ENCODE assay signal across 12 cellular contexts in genomic region chr1:71068325-71069240, GRCh38. TPM values are rescaled to one million over a fixed set of nuclear protein-coding genes. Genes with fewer than 3 reads are reported as not detected.
A peak's percentile ranks its signal among the peaks of the same experiment; 100 is the strongest.
DNase-seq lines count a peak whose midpoint lies in the region; ATAC-seq and TF ChIP-seq lines count a peak whose summit lies in the region.
"Had no signal": no experiment of that assay in that cellular context is flagged by ENCODE, and none has a peak within 500 bp of the region (broad histone marks: within the 10 kb centered on the region; RNA-seq: fewer than 3 reads in every experiment).

No MANE protein-coding gene starts in this region.

- no peak for DNase-seq in CD4-positive, alpha-beta memory T cell
- peak; percentile 28 for DNase-seq in OCI-LY7 (ENCODE audit: low spot score)
- no peak for DNase-seq in ovary
- DNase-seq in GM19238 (ENCODE audit: insufficient read length, low spot score), result no peak
- DNase-seq in activated CD4-positive, alpha-beta T cell treated with anti-CD3 and anti-CD28 coated beads, Interleukin-2, amount 50 U/mL, for 4 hours, result no peak
- DNase-seq: amygdala, left lung, NCI-H524 had no signal

- TF ChIP-seq POLR2A in ovary (IDR thresholded peaks at IDR 0.05), result no peak

- no TSS peak for BruUV-seq in OCI-LY7 (replicated peaks; lab: Mats Ljungman, UMichigan)

- no peaks in the 10 kb centered on the region for H3K9me3 ChIP-seq in CD4-positive, alpha-beta memory T cell (ENCODE audit: control insufficient read depth in 1 of 2, low read length in 2 of 2)
- no peaks in the 10 kb centered on the region for H3K9me3 ChIP-seq in OCI-LY7 (ENCODE audit: low read length)
- H3K9me3 ChIP-seq in ovary, result no peaks in the 10 kb centered on the region
- H3K9me3 ChIP-seq: left lung had no signal

- 74 to 80% (median 75%) methylated on average over 6 of the region's 6 CpGs for WGBS in ovary, 3 donors

- peaks cover 15% of the 10 kb centered on the region for H3K79me2 ChIP-seq in OCI-LY7 (ENCODE audit: insufficient read depth, low read depth, low read length)

- no peaks in the 10 kb centered on the region for H3K27me3 Mint-ChIP-seq in CD4-positive, alpha-beta memory T cell

- POLR2A ChIA-PET in CD4-positive, alpha-beta memory T cell (lab: Charles Lee; ENCODE audit: partially characterized antibody), result no interaction called here
- POLR2A ChIA-PET in OCI-LY7 (lab: Charles Lee), result interaction anchor here (1.0 to 1.3 kb wide), 2 partner anchors 11 to 12 kb away, joined by 3 to 4 read pairs; partner anchors contain the start of gene ZRANB2

- peaks cover 43 to 77% of the 10 kb centered on the region in 2 donors for H3K36me3 Mint-ChIP-seq in CD4-positive, alpha-beta memory T cell

- H3K9me3 Mint-ChIP-seq in CD4-positive, alpha-beta memory T cell, result peaks cover 0 to 2% (median 0%) of the 10 kb centered on the region in 8 donors

- no peaks in the 10 kb centered on the region for H3K27me3 ChIP-seq in CD4-positive, alpha-beta memory T cell (ENCODE audit: insufficient read depth, low read length)
- no peaks in the 10 kb centered on the region for H3K27me3 ChIP-seq in ovary
- H3K27me3 ChIP-seq: left lung had no signal

- no peak overlapping the region for H3K4me2 ChIP-seq in OCI-LY7 (ENCODE audit: low read length)

- peaks cover 2 to 17% (median 7%) of the 10 kb centered on the region in 4 donors for H3K4me1 Mint-ChIP-seq in CD4-positive, alpha-beta memory T cell

- CTCF ChIA-PET in CD4-positive, alpha-beta memory T cell (lab: Charles Lee; ENCODE audit: partially characterized antibody), result interaction anchor here (1.0 kb wide), 1 partner anchor 12 kb away, joined by 4 read pairs; the partner anchor contains the start of gene ZRANB2
- CTCF ChIA-PET in OCI-LY7 (lab: Charles Lee; ENCODE audit: unreplicated experiment), result no interaction called here

- peaks cover 16% of the 10 kb centered on the region for H4K20me1 ChIP-seq in OCI-LY7 (ENCODE audit: insufficient read depth, low read length)

- intact Hi-C loops in CD4-positive, alpha-beta memory T cell (cut with micrococcal nuclease), result no loop called here
- intact Hi-C loops in OCI-LY7 (cut with micrococcal nuclease; ENCODE audit: unreplicated experiment), result loop anchor here (10.0 kb wide), 1 partner anchor 824 kb away; no protein-coding TSS in a partner anchor
- intact Hi-C loops in ovary (cut with DNase I), result no loop called here

- no peak overlapping the region for H2AFZ ChIP-seq in OCI-LY7 (ENCODE audit: low read length)

- H3K27ac Mint-ChIP-seq in CD4-positive, alpha-beta memory T cell, result peak overlapping the region in 5 of 7 donors; percentile 22 to 65 (median 46)

- ATAC-seq in GM19351 (IDR thresholded peaks at IDR 0.05; ENCODE audit: unreplicated experiment) (peak; percentile 96), HG02938 (IDR thresholded peaks at IDR 0.05; ENCODE audit: unreplicated experiment) (peak; percentile 82), HG02970 (IDR thresholded peaks at IDR 0.05; ENCODE audit: low FRiP score, unreplicated experiment) (no peak)
- ATAC-seq: left lung had no signal

- no peaks in the 10 kb centered on the region for H3K4me1 ChIP-seq in CD4-positive, alpha-beta memory T cell (ENCODE audit: insufficient read depth, low read length)
- H3K4me1 ChIP-seq in OCI-LY7 (ENCODE audit: insufficient read depth, low read length, poor library complexity, severe bottlenecking) (peaks cover 11% of the 10 kb centered on the region), ovary (ENCODE audit: insufficient read depth) (no peaks in the 10 kb centered on the region)
- H3K4me1 ChIP-seq: left lung had no signal

- no peak for TF ChIP-seq EP300 in ovary (IDR thresholded peaks at IDR 0.05)

- H3K4me3 ChIP-seq in CD4-positive, alpha-beta memory T cell (ENCODE audit: low read length in 2 of 2), result no peak overlapping the region
- H3K4me3 ChIP-seq in OCI-LY7 (ENCODE audit: low read depth, low read length, poor library complexity, severe bottlenecking) (no peak overlapping the region), ovary (no peak overlapping the region)
- H3K4me3 ChIP-seq: left lung had no signal

- peaks cover 85% of the 10 kb centered on the region for H3K36me3 ChIP-seq in CD4-positive, alpha-beta memory T cell (ENCODE audit: insufficient read depth, low read length)
- H3K36me3 ChIP-seq in OCI-LY7 (ENCODE audit: insufficient read depth, low read length) (peaks cover 97% of the 10 kb centered on the region), ovary (no peaks in the 10 kb centered on the region)

- H3K4me3 Mint-ChIP-seq in CD4-positive, alpha-beta memory T cell, result peak overlapping the region in 1 of 8 donors; percentile 32

- no peaks in the 10 kb centered on the region for H3K9me2 ChIP-seq in OCI-LY7 (ENCODE audit: insufficient read depth, low read length)

- no peak for TF ChIP-seq CTCF in OCI-LY7 (conservative IDR thresholded peaks at IDR 0.05; ENCODE audit: low read length)
- TF ChIP-seq CTCF in ovary (IDR thresholded peaks at IDR 0.05), result no peak

- H3K27ac ChIP-seq in CD4-positive, alpha-beta memory T cell (ENCODE audit: low read depth, low read length), result no peak overlapping the region
- peak overlapping the region; percentile 19 for H3K27ac ChIP-seq in OCI-LY7 (ENCODE audit: low read depth, low read length, poor library complexity, severe bottlenecking)
- H3K27ac ChIP-seq in ovary, result no peak overlapping the region
- H3K27ac ChIP-seq: epithelial cell of prostate, left lung had no signal

RNA-seq across cellular contexts. Expression of gene ZRANB2, which starts 12.3 kb away (rescaled TPM):
- 100 to 1,000 TPM; 158 to 159 TPM for total RNA-seq in CD4-positive, alpha-beta memory T cell
- 10 to 100 TPM; 45.5 to 49.0 TPM for polyA plus RNA-seq in CD4-positive, alpha-beta memory T cell
- 75.9 and 82.1 TPM in 2 replicates for total RNA-seq in OCI-LY7 (2014; rRNA removed; shearing (Covaris generic))
- total RNA-seq in OCI-LY7 (2022), result 171 and 190 TPM in 2 replicates
- 100 to 1,000 TPM in 1 of 7 donors, 10 to 100 TPM in 6; 69.6 to 109 (median 89.8) TPM for total RNA-seq in ovary
- 10 to 100 TPM; 53.4 to 84.7 TPM for polyA plus RNA-seq in ovary

RNA-seq across cellular contexts. Expression of gene PTGER3, which starts 21.0 kb away (rescaled TPM):
- not detected for total RNA-seq in CD4-positive, alpha-beta memory T cell
- under 1 TPM in 1 of 2 donors, not detected in 1; 0.20 TPM for polyA plus RNA-seq in CD4-positive, alpha-beta memory T cell
- 0.13 TPM in 1 of 2 replicates, not detected in the other for total RNA-seq in OCI-LY7 (2014; rRNA removed; shearing (Covaris generic))
- total RNA-seq in OCI-LY7 (2022) (not detected in 2 replicates), ovary (1 to 10 TPM in 5 of 7 donors, under 1 TPM in 2; 0.86 to 7.8 (median 3.5) TPM)
- 1 to 10 TPM; 1.3 to 8.9 TPM for polyA plus RNA-seq in ovary
